9 cellular contexts compared by ENCODE assay signal in genomic region chr1:55718758-55719671, GRCh38.
DNase-seq lines count a peak whose midpoint lies in the region; ATAC-seq and TF ChIP-seq lines count a peak whose summit lies in the region.
"Had no signal": no experiment of that assay in that cellular context is flagged by ENCODE, and none has a peak within 500 bp of the region (broad histone marks: within the 10 kb centered on the region; RNA-seq: fewer than 3 reads in every experiment).

No MANE protein-coding gene starts in this region.

- POLR2A ChIA-PET in activated CD4-positive, alpha-beta T cell treated with anti-CD3 and anti-CD28 coated beads for 36 hours (lab: Charles Lee) = no interaction called here

- no peak overlapping the region for H3K4me3 Mint-ChIP-seq in activated T-helper 17 cell treated with anti-CD3 and anti-CD28 coated beads, Interleukin-2, amount 50 U/mL, for 72 hours
- no peak overlapping the region for H3K4me3 Mint-ChIP-seq in activated CD4-positive, alpha-beta T cell treated with anti-CD3 and anti-CD28 coated beads for 36 hours
- H3K4me3 Mint-ChIP-seq: activated T-cell treated with anti-CD3 and anti-CD28 coated beads, Interleukin-2, amount 50 U/mL, for 72 hours had no signal

- peaks cover 21% of the 10 kb centered on the region for H3K27me3 Mint-ChIP-seq in activated T-helper 17 cell treated with anti-CD3 and anti-CD28 coated beads, Interleukin-2, amount 50 U/mL, for 72 hours
- H3K27me3 Mint-ChIP-seq in activated CD4-positive, alpha-beta T cell treated with anti-CD3 and anti-CD28 coated beads for 36 hours = peaks cover 2% of the 10 kb centered on the region

- TF ChIP-seq CTCF in HFF-Myc (IDR thresholded peaks at IDR 0.05; ENCODE audit: low read depth, low read length, missing control alignments) = no peak

- H3K9me3 ChIP-seq in stomach smooth muscle (ENCODE audit: control insufficient read depth in 2 of 2, low read length in 2 of 2) = no peaks in the 10 kb centered on the region

- H3K4me3 ChIP-seq in HFF-Myc (replicated peaks; ENCODE audit: low read depth, low read length) = no peak overlapping the region
- H3K4me3 ChIP-seq in stomach smooth muscle (ENCODE audit: low read length in 2 of 2) = no peak overlapping the region

- ATAC-seq in activated T-helper 17 cell treated with anti-CD3 and anti-CD28 coated beads, Interleukin-2, amount 50 U/mL, for 72 hours (replicated peaks) = no peak
- no peak for ATAC-seq in GM18858 (IDR thresholded peaks at IDR 0.05; ENCODE audit: unreplicated experiment)
- no peak for ATAC-seq in activated CD4-positive, alpha-beta T cell treated with anti-CD3 and anti-CD28 coated beads for 36 hours
- ATAC-seq: activated T-cell treated with anti-CD3 and anti-CD28 coated beads, Interleukin-2, amount 50 U/mL, for 72 hours had no signal

- H3K36me3 ChIP-seq in stomach smooth muscle (ENCODE audit: control insufficient read depth in 2 of 2, insufficient read depth in 2 of 2, low read length in 2 of 2) = no peaks in the 10 kb centered on the region

- no peaks in the 10 kb centered on the region for H3K4me1 Mint-ChIP-seq in activated T-helper 17 cell treated with anti-CD3 and anti-CD28 coated beads, Interleukin-2, amount 50 U/mL, for 72 hours
- no peaks in the 10 kb centered on the region for H3K4me1 Mint-ChIP-seq in activated CD4-positive, alpha-beta T cell treated with anti-CD3 and anti-CD28 coated beads for 36 hours

- no peaks in the 10 kb centered on the region for H3K9me3 Mint-ChIP-seq in activated T-helper 17 cell treated with anti-CD3 and anti-CD28 coated beads, Interleukin-2, amount 50 U/mL, for 72 hours
- H3K9me3 Mint-ChIP-seq in activated CD4-positive, alpha-beta T cell treated with anti-CD3 and anti-CD28 coated beads for 36 hours (ENCODE audit: low read depth) = no peaks in the 10 kb centered on the region
- H3K9me3 Mint-ChIP-seq: activated T-cell treated with anti-CD3 and anti-CD28 coated beads, Interleukin-2, amount 50 U/mL, for 72 hours had no signal

- H3K27me3 ChIP-seq in stomach smooth muscle (ENCODE audit: control insufficient read depth in 1 of 2, insufficient read depth in 2 of 2, low read length in 2 of 2) = no peaks in the 10 kb centered on the region

- peaks cover 17% of the 10 kb centered on the region for H3K4me1 ChIP-seq in stomach smooth muscle (ENCODE audit: control insufficient read depth, insufficient read depth, low read length)

- peak overlapping the region; percentile 26 for H3K27ac ChIP-seq in stomach smooth muscle (ENCODE audit: low read length)

- no peak overlapping the region for H3K27ac Mint-ChIP-seq in activated T-helper 17 cell treated with anti-CD3 and anti-CD28 coated beads, Interleukin-2, amount 50 U/mL, for 72 hours
- H3K27ac Mint-ChIP-seq in activated CD4-positive, alpha-beta T cell treated with anti-CD3 and anti-CD28 coated beads for 36 hours = no peak overlapping the region
- H3K27ac Mint-ChIP-seq: activated T-cell treated with anti-CD3 and anti-CD28 coated beads, Interleukin-2, amount 50 U/mL, for 72 hours had no signal

- DNase-seq in HFF-Myc (ENCODE audit: extremely low read depth, low read depth) (peak; percentile 96), astrocyte of the hippocampus (ENCODE audit: low read depth, low spot score) (peak; percentile 97), iPS-NIHi7 (ENCODE audit: extremely low spot score) (peak; percentile 43)
- DNase-seq in activated effector memory CD4-positive, alpha-beta T cell treated with anti-CD3 and anti-CD28 coated beads, Interleukin-2, amount 50 U/mL, for 16 hours = no peak
- no peak for DNase-seq in activated CD4-positive, alpha-beta T cell treated with anti-CD3 and anti-CD28 coated beads for 36 hours
- DNase-seq: activated T-cell treated with anti-CD3 and anti-CD28 coated beads, Interleukin-2, amount 50 U/mL, for 72 hours had no signal

- H3K9ac ChIP-seq in stomach smooth muscle (ENCODE audit: low read length in 2 of 2) = no peak overlapping the region

- CTCF ChIA-PET in activated CD4-positive, alpha-beta T cell treated with anti-CD3 and anti-CD28 coated beads for 36 hours (lab: Charles Lee) = no interaction called here

- intact Hi-C loops in activated CD4-positive, alpha-beta T cell treated with anti-CD3 and anti-CD28 coated beads for 36 hours (cut with DNase I, micrococcal nuclease) = no loop called here

- H3K36me3 Mint-ChIP-seq in activated T-helper 17 cell treated with anti-CD3 and anti-CD28 coated beads, Interleukin-2, amount 50 U/mL, for 72 hours (ENCODE audit: low read depth) = no peaks in the 10 kb centered on the region
- no peaks in the 10 kb centered on the region for H3K36me3 Mint-ChIP-seq in activated CD4-positive, alpha-beta T cell treated with anti-CD3 and anti-CD28 coated beads for 36 hours (ENCODE audit: low read depth)

Comparison
In these comparisons a context has a peak if more than half of its experiments do, and no peak if none do; other contexts are left out.
1. DNase-seq: peak in HFF-Myc (single experiment), astrocyte of the hippocampus (single experiment) and iPS-NIHi7 (single experiment); none in activated effector memory CD4-positive, alpha-beta T cell treated with anti-CD3 and anti-CD28 coated beads, Interleukin-2, amount 50 U/mL, for 16 hours (single experiment) and activated CD4-positive, alpha-beta T cell treated with anti-CD3 and anti-CD28 coated beads for 36 hours (single experiment).